11 cellular contexts compared by ENCODE assay signal in the genomic region with DNA sequence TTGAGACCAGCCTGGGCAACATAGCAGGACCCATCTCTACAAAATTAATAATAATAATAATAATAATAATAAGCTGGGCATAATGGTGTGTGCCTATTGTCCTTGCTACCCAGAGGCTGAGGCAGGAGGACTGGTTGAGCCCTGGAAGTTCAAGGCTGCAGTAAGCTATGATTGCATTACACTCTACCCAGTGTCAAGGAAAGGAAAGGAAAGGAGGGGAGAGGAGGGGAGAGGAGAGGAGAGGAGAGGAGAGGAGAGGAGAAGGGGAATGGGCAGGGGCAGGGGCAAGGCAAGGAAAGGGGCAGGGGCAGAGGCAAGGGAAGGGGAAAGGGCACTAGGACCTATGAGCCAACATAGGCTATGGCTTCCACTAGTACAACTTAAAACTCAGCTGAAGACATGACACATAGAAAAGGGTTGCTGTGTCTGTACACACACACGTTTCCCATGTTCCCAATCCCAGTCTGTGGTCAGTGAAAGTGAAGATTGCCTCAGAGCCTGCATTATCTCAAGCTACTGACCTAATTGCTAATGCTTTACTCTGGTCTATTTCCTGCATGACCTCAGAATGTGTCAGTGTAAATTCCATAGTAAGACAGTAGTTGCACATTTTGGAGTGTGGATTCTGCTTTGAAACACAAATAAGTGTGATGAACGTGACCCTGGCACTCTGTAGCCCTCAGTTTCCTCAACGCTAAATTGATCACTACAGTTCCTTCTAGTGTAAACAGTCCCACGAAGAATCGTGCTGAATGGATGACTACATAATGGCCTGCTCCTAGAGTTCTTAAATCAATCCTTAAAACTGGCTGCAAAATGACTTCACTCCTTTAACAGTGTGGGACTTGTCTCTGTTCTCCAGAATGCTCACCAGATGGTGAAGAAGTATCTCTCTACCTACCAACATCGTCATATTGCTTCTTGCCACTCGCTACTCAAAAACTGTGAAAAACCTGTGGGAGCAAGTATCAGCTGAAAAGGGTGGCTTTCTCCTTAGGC.
A peak's percentile ranks its signal among the peaks of the same experiment; 100 is the strongest.
DNase-seq lines count a peak whose midpoint lies in the region; ATAC-seq and TF ChIP-seq lines count a peak whose summit lies in the region.
"Had no signal": no experiment of that assay in that cellular context is flagged by ENCODE, and none has a peak within 500 bp of the region (broad histone marks: within the 10 kb centered on the region; RNA-seq: fewer than 3 reads in every experiment).

No MANE protein-coding gene starts in this region.

- H3K27ac Mint-ChIP-seq in Calu3 (ENCODE audit: unreplicated experiment) (no peak overlapping the region), neural progenitor cell (peak overlapping the region; percentile 46)

- H2AFZ ChIP-seq in neural progenitor cell (replicated peaks), result no peak overlapping the region

- no peaks in the 10 kb centered on the region for H3K79me2 ChIP-seq in neural progenitor cell (ENCODE audit: low read depth)

- H3K36me3 Mint-ChIP-seq in Calu3 (ENCODE audit: insufficient read depth, unreplicated experiment) (no peaks in the 10 kb centered on the region), neural progenitor cell (no peaks in the 10 kb centered on the region)

- ATAC-seq in GM21423 (IDR thresholded peaks at IDR 0.05; ENCODE audit: unreplicated experiment) (no peak), GM19023 (IDR thresholded peaks at IDR 0.05; ENCODE audit: unreplicated experiment) (no peak)

- no peak overlapping the region for H3K4me2 ChIP-seq in neural progenitor cell

- H3K4me3 Mint-ChIP-seq in Calu3 (ENCODE audit: low read depth, unreplicated experiment) (no peak overlapping the region), neural progenitor cell (no peak overlapping the region)

- H3K27me3 Mint-ChIP-seq in Calu3 (ENCODE audit: unreplicated experiment) (no peaks in the 10 kb centered on the region), neural progenitor cell (ENCODE audit: insufficient read depth, low read depth) (no peaks in the 10 kb centered on the region)

- H3K4me3 ChIP-seq in foreskin fibroblast (ENCODE audit: low read depth in 1 of 2, low read length in 2 of 2), result no peak overlapping the region
- no peak overlapping the region for H3K4me3 ChIP-seq in neural progenitor cell

- no peaks in the 10 kb centered on the region for H3F3A ChIP-seq in neural progenitor cell (ENCODE audit: low read depth)

- H3K27me3 ChIP-seq in neural progenitor cell, result no peaks in the 10 kb centered on the region

- H3K4me1 Mint-ChIP-seq in Calu3 (ENCODE audit: low read depth, unreplicated experiment) (no peaks in the 10 kb centered on the region), neural progenitor cell (no peaks in the 10 kb centered on the region)

- no peaks in the 10 kb centered on the region for H3K4me1 ChIP-seq in neural progenitor cell

- DNase-seq in Calu3 (peak; percentile 4), RWPE1 (ENCODE audit: low spot score) (peak; percentile 71), foreskin fibroblast (peak; percentile 96 to 97), neural progenitor cell (ENCODE audit: low spot score) (no peak), SKM-1 (lab: John Stamatoyannopoulos, UW; ENCODE audit: unreplicated experiment) (no peak)
- DNase-seq in stimulated activated CD4-positive, alpha-beta T cell treated with anti-CD3 and anti-CD28 coated beads, Interleukin-4, amount 100 ng/mL, for 4 hours, result no peak
- DNase-seq: activated T-cell treated with anti-CD3 and anti-CD28 coated beads, Interleukin-2, amount 50 U/mL, for 48 hours; NCI-H2081; nucleus accumbens had no signal

- no peak for TF ChIP-seq CTCF in Calu3 (IDR thresholded peaks at IDR 0.05; ENCODE audit: unreplicated experiment)
- TF ChIP-seq CTCF in RWPE1 (conservative IDR thresholded peaks at IDR 0.05; ENCODE audit: low read depth), result no peak
- no peak for TF ChIP-seq CTCF in foreskin fibroblast (IDR thresholded peaks at IDR 0.05; ENCODE audit: low read depth, low read length)
- no peak for TF ChIP-seq CTCF in neural progenitor cell (IDR thresholded peaks at IDR 0.05)

- H4K20me1 ChIP-seq in neural progenitor cell (ENCODE audit: low read depth), result no peaks in the 10 kb centered on the region

- BruUV-seq in Calu3 (replicated peaks; lab: Mats Ljungman, UMichigan), result no TSS peak

- CTCF ChIA-PET in Calu3 (lab: Charles Lee) (no interaction called here), RWPE1 (lab: Yijun Ruan, JAX) (interaction anchor here (0.6 to 1.3 kb wide), 3 partner anchors 45 to 1763 kb away, joined by 3 to 5 read pairs (median 4); no protein-coding TSS in a partner anchor)

- no peaks in the 10 kb centered on the region for H3K9me3 Mint-ChIP-seq in Calu3 (ENCODE audit: low read depth, unreplicated experiment)
- H3K9me3 Mint-ChIP-seq in neural progenitor cell, result no peaks in the 10 kb centered on the region

- H3K27ac ChIP-seq in RWPE1 (peak overlapping the region; percentile 58), neural progenitor cell (no peak overlapping the region)

- H3K9ac ChIP-seq in neural progenitor cell, result no peak overlapping the region

- intact Hi-C loops in Calu3 (cut with micrococcal nuclease; ENCODE audit: unreplicated experiment), result no loop called here

- H3K9me3 ChIP-seq in neural progenitor cell (ENCODE audit: low read depth), result no peaks in the 10 kb centered on the region

- no peaks in the 10 kb centered on the region for H3K36me3 ChIP-seq in neural progenitor cell

- POLR2A ChIA-PET in RWPE1 (lab: Yijun Ruan, JAX; ENCODE audit: low non-redundant PET), result no interaction called here

Comparison
In these comparisons a context has a peak if more than half of its experiments do, and no peak if none do; other contexts are left out.
1. DNase-seq: peak in Calu3 (single experiment), RWPE1 (single experiment) and foreskin fibroblast (2 of 2); none in neural progenitor cell (single experiment), SKM-1 (single experiment) and stimulated activated CD4-positive, alpha-beta T cell treated with anti-CD3 and anti-CD28 coated beads, Interleukin-4, amount 100 ng/mL, for 4 hours (0 of 2).